Comparison of ENCODE assay signal across 21 cellular contexts in genomic region chr7:113033959-113034358, GRCh38. TPM values are rescaled to one million over a fixed set of nuclear protein-coding genes. Genes with fewer than 3 reads are reported as not detected.
DNase-seq lines count a peak whose midpoint lies in the region; ATAC-seq and TF ChIP-seq lines count a peak whose summit lies in the region.
"Had no signal": no experiment of that assay in that cellular context is flagged by ENCODE, and none has a peak within 500 bp of the region (broad histone marks: within the 10 kb centered on the region; RNA-seq: fewer than 3 reads in every experiment).

No MANE protein-coding gene starts in this region.

- no peaks in the 10 kb centered on the region for H3K4me1 ChIP-seq in left lung
- H3K4me1 ChIP-seq: BE2C, BLaER1 had no signal

- no peak for TF ChIP-seq CTCF in left lung (IDR thresholded peaks at IDR 0.05)

- H3K27ac ChIP-seq in left lung: no peak overlapping the region
- H3K27ac ChIP-seq: BLaER1 had no signal

- H3K4me3 ChIP-seq in left lung: no peak overlapping the region
- H3K4me3 ChIP-seq: BLaER1 had no signal

- ATAC-seq in left lung: peak; percentile 58
- ATAC-seq in GM18858 (IDR thresholded peaks at IDR 0.05; ENCODE audit: unreplicated experiment): no peak

- H3K36me3 ChIP-seq in left lung: no peaks in the 10 kb centered on the region
- H3K36me3 ChIP-seq: BE2C, BLaER1 had no signal

- H3K27me3 ChIP-seq in left lung: no peaks in the 10 kb centered on the region
- H3K27me3 ChIP-seq: BE2C, BLaER1 had no signal

- DNase-seq in DMS53 (lab: John Stamatoyannopoulos, UW): peak; percentile 9
- no peak for DNase-seq in DMS53 treated with DMSO at 0.1 percent for 48 hours (lab: John Stamatoyannopoulos, UW; ENCODE audit: unreplicated experiment)
- DNase-seq in NCI-H748 (lab: John Stamatoyannopoulos, UW; ENCODE audit: unreplicated experiment): peak; percentile 26
- no peak for DNase-seq in NCI-H748 treated with DMSO at 0.1 percent for 48 hours (lab: John Stamatoyannopoulos, UW)
- no peak for DNase-seq in left lung
- DNase-seq in EL: no peak
- DNase-seq: 8988T; ACHN; BE2C; C1 segment of cervical spinal cord; CD4-positive, alpha-beta memory T cell; CD4-positive, CD25-positive, alpha-beta regulatory T cell; CD8-positive, alpha-beta memory T cell; COR-L47; DMS 273 treated with DMSO at 0.1 percent for 48 hours; DMS153; DMS79; DND-41; GF-D8 had no signal

- intact Hi-C loops in left lung (cut with DNase I): no loop called here

- H3K9me3 ChIP-seq in left lung: no peaks in the 10 kb centered on the region
- H3K9me3 ChIP-seq: BE2C, BLaER1 had no signal

RNA-seq across cellular contexts. Expression of gene GPR85, which starts 52.7 kb away (rescaled TPM):
- total RNA-seq in left lung: 1 to 10 TPM in 1 of 2 donors, under 1 TPM in 1; 0.82 to 1.4 TPM
- total RNA-seq: CD4-positive, alpha-beta memory T cell; CD4-positive, CD25-positive, alpha-beta regulatory T cell; CD8-positive, alpha-beta memory T cell had no signal

Comparison
In these comparisons a context has a peak if more than half of its experiments do, and no peak if none do; other contexts are left out.
1. DNase-seq: peak in DMS53 (single experiment) and NCI-H748 (single experiment); none in DMS53 treated with DMSO at 0.1 percent for 48 hours (single experiment), NCI-H748 treated with DMSO at 0.1 percent for 48 hours (single experiment), left lung (0 of 2) and EL (single experiment).